Comparison of ENCODE assay signal across 10 cellular contexts in the genomic region with DNA sequence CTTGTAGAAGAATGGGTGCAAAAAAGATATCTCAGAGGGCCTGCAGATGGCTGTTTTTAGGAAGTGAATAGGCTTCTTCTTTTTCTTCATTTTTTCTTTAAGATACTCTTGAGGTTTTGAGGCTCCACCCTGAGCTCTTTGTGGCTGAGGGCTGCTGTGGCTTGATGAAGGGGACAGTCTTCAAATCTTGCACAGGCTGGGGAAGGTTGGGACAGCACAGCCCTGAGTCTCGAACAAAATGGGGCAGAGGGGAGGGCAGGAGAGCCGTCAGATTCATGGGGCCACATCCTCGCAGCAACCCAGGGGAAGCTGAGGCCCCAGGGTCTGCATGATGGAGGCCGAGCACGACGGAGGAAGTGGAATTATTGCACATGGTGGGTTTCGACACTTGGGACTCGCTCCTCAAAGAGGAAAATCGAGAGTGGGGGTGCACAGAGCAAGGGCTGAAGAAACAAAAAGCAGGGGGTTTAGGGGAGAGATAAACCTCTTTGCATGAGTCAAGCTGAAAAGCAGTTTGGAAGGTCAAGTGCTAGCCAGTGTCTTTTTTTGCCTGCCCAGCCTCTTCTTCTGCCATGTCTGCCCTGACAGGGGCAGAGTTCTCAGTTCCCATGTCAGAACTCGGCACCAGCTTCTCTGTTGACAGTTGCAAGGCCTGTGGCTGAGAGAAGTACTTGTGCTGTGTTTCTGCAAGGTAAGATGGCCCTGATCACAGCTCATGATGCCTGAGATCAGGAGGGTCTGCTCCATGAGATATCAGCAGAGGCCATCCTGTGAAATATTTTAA. TPM values are rescaled to one million over a fixed set of nuclear protein-coding genes. Genes with fewer than 3 reads are reported as not detected.
DNase-seq lines count a peak whose midpoint lies in the region; ATAC-seq and TF ChIP-seq lines count a peak whose summit lies in the region.
"Had no signal": no experiment of that assay in that cellular context is flagged by ENCODE, and none has a peak within 500 bp of the region (broad histone marks: within the 10 kb centered on the region; RNA-seq: fewer than 3 reads in every experiment).

No MANE protein-coding gene starts in this region.

- H3K4me3 ChIP-seq in OCI-LY1 (ENCODE audit: low read depth, low read length, poor library complexity, severe bottlenecking) (peak overlapping the region; percentile 14), colonic mucosa (no peak overlapping the region), spleen (peak overlapping the region in 2 of 8 donors; percentile 15 to 47)

- H3F3A ChIP-seq in OCI-LY1 (ENCODE audit: insufficient read depth, low read length) = no peaks in the 10 kb centered on the region

- ATAC-seq in GM21529 (IDR thresholded peaks at IDR 0.05; ENCODE audit: unreplicated experiment) = no peak

- H2AFZ ChIP-seq in OCI-LY1 (ENCODE audit: low read length) = no peak overlapping the region

- H3K79me2 ChIP-seq in OCI-LY1 (ENCODE audit: insufficient read depth, low read length) = no peaks in the 10 kb centered on the region

- H3K9me2 ChIP-seq in OCI-LY1 (ENCODE audit: low read depth, low read length) = no peaks in the 10 kb centered on the region

- H3K4me2 ChIP-seq in OCI-LY1 (ENCODE audit: low read length) = peak overlapping the region; percentile 35

- DNase-seq in activated CD4-positive, alpha-beta T cell treated with anti-CD3 and anti-CD28 coated beads for 48 hours = peak; percentile 41
- DNase-seq in activated CD4-positive, alpha-beta T cell treated with anti-CD3 and anti-CD28 coated beads for 4 hours = no peak
- no peak for DNase-seq in colonic mucosa
- DNase-seq in spleen = no peak
- DNase-seq in occipital lobe (lab: John Stamatoyannopoulos, UW) = no peak
- no peak for DNase-seq in G401 (ENCODE audit: low spot score)
- DNase-seq: kidney, SW 1271 had no signal

- in situ Hi-C loops in G401 (cut with HindIII; ENCODE audit: low sequenced_read_pairs) = no loop called here

- no peak for TF ChIP-seq POLR2A in spleen (IDR thresholded peaks at IDR 0.05)

- no peaks in the 10 kb centered on the region for H3K27me3 ChIP-seq in OCI-LY1 (ENCODE audit: insufficient read depth, low read length)
- H3K27me3 ChIP-seq in colonic mucosa = no peaks in the 10 kb centered on the region
- no peaks in the 10 kb centered on the region for H3K27me3 ChIP-seq in spleen (replicated peaks in 1 of 7)

- WGBS in spleen, 5 donors = 26 to 58% (median 33%) methylated on average over 10 of the region's 10 CpGs

- H3K36me3 ChIP-seq in OCI-LY1 (ENCODE audit: insufficient read depth, low read length) (no peaks in the 10 kb centered on the region), colonic mucosa (no peaks in the 10 kb centered on the region), spleen (no peaks in the 10 kb centered on the region)

- H3K4me1 ChIP-seq in OCI-LY1 (ENCODE audit: insufficient read depth, low read length, severe bottlenecking) = peaks cover 53% of the 10 kb centered on the region
- H3K4me1 ChIP-seq in colonic mucosa = no peaks in the 10 kb centered on the region
- peaks cover 56 to 100% (median 97%) of the 10 kb centered on the region in 6 donors for H3K4me1 ChIP-seq in spleen

- no peaks in the 10 kb centered on the region for H3K9me3 ChIP-seq in OCI-LY1 (ENCODE audit: low read length)
- H3K9me3 ChIP-seq in colonic mucosa = no peaks in the 10 kb centered on the region
- no peaks in the 10 kb centered on the region for H3K9me3 ChIP-seq in spleen

- TF ChIP-seq CTCF in OCI-LY1 (IDR thresholded peaks at IDR 0.05; ENCODE audit: low read length) (no peak), colonic mucosa (IDR thresholded peaks at IDR 0.05) (no peak), spleen (IDR thresholded peaks at IDR 0.05 in 8 of 11, conservative IDR thresholded peaks at IDR 0.05 in 3 of 11) (no peak)

- intact Hi-C loops in colonic mucosa (cut with DNase I) (no loop called here), spleen (cut with DNase I; ENCODE audit: low total_unique reads) (no loop called here)

- H3K9ac ChIP-seq in OCI-LY1 (ENCODE audit: low read length) = peak overlapping the region; percentile 29; the same call in 1 of the 2 replicates
- H3K9ac ChIP-seq in colonic mucosa (ENCODE audit: low read depth in 2 of 2, low read length in 2 of 2) = peak overlapping the region; percentile 5 to 43

- H3K27ac ChIP-seq in OCI-LY1 (ENCODE audit: low read depth, low read length, poor library complexity, severe bottlenecking) (peak overlapping the region; percentile 92), colonic mucosa (peak overlapping the region; percentile 39), spleen (peak overlapping the region; percentile 62 to 91 (median 86))

- no peaks in the 10 kb centered on the region for H4K20me1 ChIP-seq in OCI-LY1 (ENCODE audit: insufficient read depth, low read length)

RNA-seq across cellular contexts. Expression of a gene that starts 19.5 kb away (rescaled TPM):
- total RNA-seq in colonic mucosa (10 to 100 TPM; 11.5 to 17.9 TPM), spleen (100 to 1,000 TPM in 1 of 7 donors, 10 to 100 TPM in 6; 55.1 to 102 (median 76.5) TPM), occipital lobe (125 TPM)
- 1 to 10 TPM; 6.4 to 9.7 (median 7.1) TPM for polyA plus RNA-seq in spleen
- total RNA-seq in G401 (2014; rRNA removed; shearing (Covaris generic)) = 11.3 and 15.2 TPM in 2 replicates

Comparison
In these comparisons a context has a peak if more than half of its experiments do, and no peak if none do; other contexts are left out.
1. H3K27ac ChIP-seq: peak in every context shown above with its lines; median percentile 92 in OCI-LY1; 86 in spleen; 39 in colonic mucosa.